In the genomic region with DNA sequence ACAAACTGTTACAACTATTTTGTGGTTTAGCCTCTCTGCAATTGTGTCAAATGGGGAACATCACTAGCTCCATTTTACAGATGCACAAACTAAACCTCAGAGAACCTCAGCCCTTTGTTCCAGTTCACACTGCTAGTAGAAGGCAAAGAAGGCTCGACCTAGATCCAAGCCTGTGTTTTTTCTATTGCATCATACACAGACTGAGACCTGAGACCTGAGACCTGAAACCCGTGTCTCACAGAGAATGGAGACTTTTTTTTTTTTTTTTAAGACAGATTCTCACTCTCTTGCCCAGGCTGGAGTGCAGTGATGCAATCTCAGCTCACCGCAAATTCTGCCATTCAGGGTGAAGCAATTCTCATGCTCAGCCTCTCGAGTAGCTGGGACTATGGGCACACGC, we compare ENCODE assay signal across 11 cellular contexts.
DNase-seq lines count a peak whose midpoint lies in the region; ATAC-seq, FAIRE-seq and TF ChIP-seq lines count a peak whose summit lies in the region.
"Had no signal": no experiment of that assay in that cellular context is flagged by ENCODE, and none has a peak within 500 bp of the region (broad histone marks: within the 10 kb centered on the region; RNA-seq: fewer than 3 reads in every experiment).

No MANE protein-coding gene starts in this region.

- no peaks in the 10 kb centered on the region for H3K27me3 ChIP-seq in smooth muscle cell (ENCODE audit: low read depth)
- H3K27me3 ChIP-seq: tibial artery had no signal

- TF ChIP-seq CTCF in NB4 (IDR thresholded peaks at IDR 0.05; ENCODE audit: low read depth, low read length) (no peak), D721Med (IDR thresholded peaks at IDR 0.05; ENCODE audit: insufficient read depth, missing control alignments) (no peak), smooth muscle cell (IDR thresholded peaks at IDR 0.05; ENCODE audit: borderline replicate concordance, insufficient read depth, poor library complexity, severe bottlenecking) (no peak)

- ATAC-seq in GM18868 (IDR thresholded peaks at IDR 0.05; ENCODE audit: unreplicated experiment) (peak; percentile 66), GM21723 (IDR thresholded peaks at IDR 0.05; ENCODE audit: unreplicated experiment) (peak; percentile 55), HG02759 (IDR thresholded peaks at IDR 0.05; ENCODE audit: unreplicated experiment) (no peak)

- H3K79me2 ChIP-seq in smooth muscle cell (ENCODE audit: low read depth), result no peaks in the 10 kb centered on the region

- WGBS in smooth muscle cell (ENCODE audit: low lambda C conversion rate), result 84% methylated on average over 5 of the region's 5 CpGs

- peak; percentile 43 for DNase-seq in NB4 (ENCODE audit: low read depth)
- peak; percentile 63 for DNase-seq in iris pigment epithelial cell (ENCODE audit: low read depth)
- DNase-seq in HPDE6-E6E7 (ENCODE audit: extremely low spot score), result no peak
- DNase-seq in D721Med (ENCODE audit: insufficient read length, low spot score), result no peak
- DNase-seq in smooth muscle cell (lab: John Stamatoyannopoulos, UW; ENCODE audit: unreplicated experiment), result no peak
- DNase-seq: activated naive CD8-positive, alpha-beta T cell treated with anti-CD3 and anti-CD28 coated beads, Interleukin-2, amount 10 ng/mL, durations not matched to agents 7 days and 5 days; NCI-H526; tibial artery had no signal

- no peaks in the 10 kb centered on the region for H4K20me1 ChIP-seq in smooth muscle cell (ENCODE audit: low read depth)

- H2AFZ ChIP-seq in smooth muscle cell (ENCODE audit: low read depth), result no peak overlapping the region

- no peak for TF ChIP-seq POLR2A in NB4 (IDR thresholded peaks at IDR 0.05; ENCODE audit: extremely low read depth, insufficient read length)

- no peak overlapping the region for H3K4me2 ChIP-seq in smooth muscle cell

- no peak for FAIRE-seq in D721Med (lab: Jason Lieb, UNC)

- H3K4me3 ChIP-seq in NB4 (ENCODE audit: low read depth, low read length), result no peak overlapping the region
- no peak overlapping the region for H3K4me3 ChIP-seq in smooth muscle cell
- H3K4me3 ChIP-seq: tibial artery had no signal

- H3F3A ChIP-seq in smooth muscle cell (ENCODE audit: low read depth), result no peaks in the 10 kb centered on the region

- H3K9ac ChIP-seq in smooth muscle cell (ENCODE audit: low read depth), result no peak overlapping the region

- H3K4me1 ChIP-seq in smooth muscle cell (ENCODE audit: low read depth), result no peaks in the 10 kb centered on the region

- no peak overlapping the region for H3K27ac ChIP-seq in smooth muscle cell (ENCODE audit: low read depth)
- H3K27ac ChIP-seq: tibial artery had no signal

- H3K9me3 ChIP-seq in smooth muscle cell (replicated peaks; ENCODE audit: low read depth), result no peaks in the 10 kb centered on the region
- H3K9me3 ChIP-seq: tibial artery had no signal

- no peaks in the 10 kb centered on the region for H3K36me3 ChIP-seq in smooth muscle cell (ENCODE audit: low read depth)
- H3K36me3 ChIP-seq: tibial artery had no signal

Comparison
In these comparisons a context has a peak if more than half of its experiments do, and no peak if none do; other contexts are left out.
1. DNase-seq: peak in NB4 (single experiment) and iris pigment epithelial cell (single experiment); none in HPDE6-E6E7 (single experiment), D721Med (single experiment) and smooth muscle cell (single experiment).